1 cellular context compared by ENCODE assay signal in genomic region chr15:74408385-74408784, GRCh38.
TF ChIP-seq lines count a peak whose summit lies in the region.

No MANE protein-coding gene starts in this region.

TF ChIP-seq in IMR-90, 13 proteins besides CTCF, POLR2A, EP300 and RAD21 (continued from another document):
- TF ChIP-seq MXI1 (IDR thresholded peaks at IDR 0.05; ENCODE audit: borderline replicate concordance, low read depth, low read length) (no peak), SMC3 (IDR thresholded peaks at IDR 0.05; ENCODE audit: low read depth, low read length) (no peak), RCOR1 (IDR thresholded peaks at IDR 0.05; ENCODE audit: insufficient replicate concordance, low read length) (no peak), CHD1 (IDR thresholded peaks at IDR 0.05; ENCODE audit: low read depth, low read length) (no peak), ELK1 (IDR thresholded peaks at IDR 0.05; ENCODE audit: borderline replicate concordance, low read depth, low read length) (no peak), CEBPB (IDR thresholded peaks at IDR 0.05; ENCODE audit: low read depth, low read length) (no peak), RFX5 (IDR thresholded peaks at IDR 0.05; ENCODE audit: low read depth, low read length) (no peak)
- TF ChIP-seq, protein P1, sequence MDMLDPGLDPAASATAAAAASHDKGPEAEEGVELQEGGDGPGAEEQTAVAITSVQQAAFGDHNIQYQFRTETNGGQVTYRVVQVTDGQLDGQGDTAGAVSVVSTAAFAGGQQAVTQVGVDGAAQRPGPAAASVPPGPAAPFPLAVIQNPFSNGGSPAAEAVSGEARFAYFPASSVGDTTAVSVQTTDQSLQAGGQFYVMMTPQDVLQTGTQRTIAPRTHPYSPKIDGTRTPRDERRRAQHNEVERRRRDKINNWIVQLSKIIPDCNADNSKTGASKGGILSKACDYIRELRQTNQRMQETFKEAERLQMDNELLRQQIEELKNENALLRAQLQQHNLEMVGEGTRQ (IDR thresholded peaks at IDR 0.05; ENCODE audit: low read depth, low read length), result no peak
